In genomic region chr1:190022709-190023108, GRCh38 we compare ENCODE assay signal across 10 cellular contexts.
DNase-seq lines count a peak whose midpoint lies in the region; ATAC-seq lines count a peak whose summit lies in the region.
"Had no signal": no experiment of that assay in that cellular context is flagged by ENCODE, and none has a peak within 500 bp of the region (broad histone marks: within the 10 kb centered on the region; RNA-seq: fewer than 3 reads in every experiment).

No MANE protein-coding gene starts in this region.

- peak; percentile 64 for ATAC-seq in GM19035 (IDR thresholded peaks at IDR 0.05; ENCODE audit: unreplicated experiment)
- no peak for ATAC-seq in HG02588 (IDR thresholded peaks at IDR 0.05; ENCODE audit: unreplicated experiment)
- ATAC-seq: activated naive CD8-positive, alpha-beta T cell treated with anti-CD3 and anti-CD28 coated beads, Interleukin-2, amount 50 U/mL, for 24 hours had no signal

- DNase-seq in A172 (ENCODE audit: low spot score) (peak; percentile 78), HT1080 (ENCODE audit: low read depth) (peak; percentile 72), amniotic epithelial cell (ENCODE audit: low read depth) (peak; percentile 62), hepatic stellate cell (ENCODE audit: low spot score) (no peak), COLO668 (lab: John Stamatoyannopoulos, UW; ENCODE audit: unreplicated experiment) (no peak)
- DNase-seq in activated CD4-positive, alpha-beta T cell treated with anti-CD3 and anti-CD28 coated beads, Interleukin-2, amount 50 U/mL, for 48 hours: no peak
- DNase-seq: activated naive CD8-positive, alpha-beta T cell treated with anti-CD3 and anti-CD28 coated beads, Interleukin-2, amount 50 U/mL, for 24 hours; NCI-H1694 treated with DMSO at 0.1 percent for 48 hours had no signal

Comparison
In these comparisons a context has a peak if more than half of its experiments do, and no peak if none do; other contexts are left out.
1. DNase-seq: peak in A172 (single experiment), HT1080 (single experiment) and amniotic epithelial cell (single experiment); none in activated CD4-positive, alpha-beta T cell treated with anti-CD3 and anti-CD28 coated beads, Interleukin-2, amount 50 U/mL, for 48 hours (0 of 2), hepatic stellate cell (single experiment) and COLO668 (single experiment).